In the genomic region with DNA sequence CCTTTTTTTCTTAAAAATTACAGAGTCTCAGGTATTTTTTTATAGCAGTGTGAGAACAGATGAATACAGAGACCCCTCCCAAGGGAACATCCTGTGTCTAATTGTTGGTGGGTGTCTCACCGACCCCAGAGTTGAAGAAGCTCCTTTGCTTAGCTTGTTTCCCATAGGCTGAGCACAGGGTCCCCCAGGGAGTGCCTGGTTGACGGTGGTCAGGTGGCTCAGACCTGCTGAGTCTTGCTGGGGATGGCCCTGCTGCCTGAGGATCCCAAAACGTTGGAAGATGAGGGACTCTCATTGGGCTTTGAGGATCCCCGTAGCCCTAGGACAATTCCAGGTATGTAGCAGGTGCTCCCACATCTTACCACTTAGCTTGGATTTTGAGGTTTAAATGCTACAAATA, we compare ENCODE assay signal across 1 cellular context.
TF ChIP-seq lines count a peak whose summit lies in the region.

No MANE protein-coding gene starts in this region.

TF ChIP-seq in IMR-90, 13 proteins besides CTCF, POLR2A, EP300 and RAD21 (continued from another document):
- TF ChIP-seq MAZ (IDR thresholded peaks at IDR 0.05; ENCODE audit: borderline replicate concordance, low read depth, low read length) (no peak), FOS (IDR thresholded peaks at IDR 0.05; ENCODE audit: low read depth, low read length) (no peak)
